Comparison of ENCODE assay signal across 40 cellular contexts in the genomic region with DNA sequence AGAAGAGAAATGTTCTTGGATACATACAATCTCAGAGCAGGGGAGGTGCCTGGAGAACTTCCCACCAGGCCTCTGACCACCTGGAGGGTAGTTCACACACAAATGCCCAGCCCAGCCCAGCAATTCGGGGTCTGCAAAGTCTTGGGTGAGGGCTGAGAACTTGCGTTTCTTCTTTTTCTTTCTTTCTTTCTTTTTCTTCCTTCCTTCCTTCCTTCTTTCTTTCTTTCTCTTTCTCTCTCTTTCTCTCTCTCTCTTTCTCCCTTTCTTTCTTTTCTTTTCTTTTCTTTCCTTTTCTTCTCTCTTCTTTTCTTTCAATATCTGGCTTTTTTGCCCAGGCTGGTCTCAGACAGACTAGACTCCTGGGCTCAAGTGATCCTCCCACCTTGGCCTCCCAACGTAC. TPM values are rescaled to one million over a fixed set of nuclear protein-coding genes. Genes with fewer than 3 reads are reported as not detected.
"Had no signal": no experiment of that assay in that cellular context is flagged by ENCODE, and none has a peak within 500 bp of the region (broad histone marks: within the 10 kb centered on the region; RNA-seq: fewer than 3 reads in every experiment).

No MANE protein-coding gene starts in this region.

- H3K4me3 ChIP-seq: ascending aorta, cardiac muscle cell had no signal

- DNase-seq: activated B cell treated with CpG ODN at 0.5 μM for 24 hours; activated CD4-positive, alpha-beta memory T cell treated with anti-CD3 and anti-CD28 coated beads for 36 hours; activated CD4-positive, alpha-beta T cell treated with anti-CD3 and anti-CD28 coated beads for 4 hours; activated CD4-positive, alpha-beta T cell treated with anti-CD3 and anti-CD28 coated beads, Interleukin-2, amount 10 ng/mL, durations not matched to agents 24 days and 14 days; activated CD4-positive, alpha-beta T cell treated with anti-CD3 and anti-CD28 coated beads, Interleukin-2, amount 50 U/mL, for 1 hour; activated CD4-positive, alpha-beta T cell treated with anti-CD3 and anti-CD28 coated beads, Interleukin-2, amount 50 U/mL, for 4 hours; activated CD4-positive, CD25-positive, alpha-beta regulatory T cell treated with anti-CD3 and anti-CD28 coated beads, Interleukin-2, amount 50 U/mL, for 72 hours; activated CD8-positive, alpha-beta T cell treated with anti-CD3 and anti-CD28 coated beads for 36 hours; activated effector memory CD4-positive, alpha-beta T cell treated with Interleukin-2 at 50 U/mL for 16 hours; activated gamma-delta T cell; activated naive CD4-positive, alpha-beta T cell treated with anti-CD3 and anti-CD28 coated beads, Interleukin-2, amount 10 ng/mL, durations not matched to agents 7 days and 5 days; activated naive CD4-positive, alpha-beta T cell treated with Interleukin-2 at 50 U/mL for 16 hours; activated naive CD8-positive, alpha-beta T cell treated with anti-CD3 and anti-CD28 coated beads, Interleukin-2, amount 10 ng/mL, durations not matched to agents 7 days and 5 days; activated naive CD8-positive, alpha-beta T cell treated with anti-CD3 and anti-CD28 coated beads, Interleukin-2, amount 50 U/mL, for 24 hours; activated T-cell treated with anti-CD3 and anti-CD28 coated beads for 4 hours; activated T-cell treated with anti-CD3 and anti-CD28 coated beads, Interleukin-2, amount 50 U/mL, for 1 hour; activated T-cell treated with anti-CD3 and anti-CD28 coated beads, Interleukin-2, amount 50 U/mL, for 4 hours; activated T-cell treated with anti-CD3 and anti-CD28 coated beads, Interleukin-2, amount 50 U/mL, for 72 hours; amygdala; anterior cingulate cortex; caudate nucleus; cerebellar nuclear complex; T-helper 1 cell; T-helper 2 cell; T-helper 9 cell had no signal

- H3K9me3 Mint-ChIP-seq: activated B cell treated with CpG ODN at 0.5 μM for 24 hours; activated CD4-positive, alpha-beta T cell treated with anti-CD3 and anti-CD28 coated beads, Interleukin-2, amount 10 ng/mL, durations not matched to agents 24 days and 14 days; activated CD8-positive, alpha-beta T cell treated with anti-CD3 and anti-CD28 coated beads for 36 hours; activated naive CD4-positive, alpha-beta T cell treated with anti-CD3 and anti-CD28 coated beads, Interleukin-2, amount 10 ng/mL, durations not matched to agents 7 days and 5 days; activated T-cell treated with anti-CD3 and anti-CD28 coated beads, Interleukin-2, amount 50 U/mL, for 72 hours; activated T-helper 1 cell treated with anti-CD3 and anti-CD28 coated beads, Interleukin-12 subunit alpha, Interleukin-12 subunit beta, Interleukin-2, Interleukin-4 antibody, amounts not matched to agents 30 ng/mL and 10 ng/mL and 1 ng/mL, durations not matched to agents 14 hours and 24 hours and 36 hours; activated T-helper 2 cell treated with anti-CD3 and anti-CD28 coated beads, Interferon-gamma antibody, Interleukin-2, Interleukin-4, amounts not matched to agents 10 μg/mL and 5 μg/mL and 100 μg/mL, durations not matched to agents 14 hours and 24 hours and 36 hours; T-helper 2 cell treated with Interferon-gamma antibody and Interleukin-4, amounts not matched to agents 5 μg/mL and 100 μg/mL, for 36 hours had no signal

- H3K4me1 Mint-ChIP-seq: activated B cell treated with CpG ODN at 0.5 μM for 24 hours; activated CD4-positive, alpha-beta T cell treated with anti-CD3 and anti-CD28 coated beads, Interleukin-2, amount 10 ng/mL, durations not matched to agents 24 days and 14 days; activated naive CD4-positive, alpha-beta T cell treated with anti-CD3 and anti-CD28 coated beads, Interleukin-2, amount 10 ng/mL, durations not matched to agents 7 days and 5 days; activated naive CD4-positive, alpha-beta T cell treated with anti-CD3 and anti-CD28 coated beads, Interleukin-2, amount 50 U/mL, for 24 hours; activated naive CD8-positive, alpha-beta T cell treated with anti-CD3 and anti-CD28 coated beads, Interleukin-2, amount 50 U/mL, for 24 hours; brain; central memory CD8-positive, alpha-beta T cell had no signal

- H3K4me3 Mint-ChIP-seq: activated B cell treated with CpG ODN at 0.5 μM for 24 hours; activated CD4-positive, alpha-beta memory T cell treated with anti-CD3 and anti-CD28 coated beads for 36 hours; activated CD4-positive, alpha-beta T cell treated with anti-CD3 and anti-CD28 coated beads, Interleukin-2, amount 10 ng/mL, durations not matched to agents 24 days and 14 days; activated CD8-positive, alpha-beta T cell treated with anti-CD3 and anti-CD28 coated beads for 36 hours; activated naive CD4-positive, alpha-beta T cell treated with anti-CD3 and anti-CD28 coated beads, Interleukin-2, amount 10 ng/mL, durations not matched to agents 7 days and 5 days; activated naive CD4-positive, alpha-beta T cell treated with anti-CD3 and anti-CD28 coated beads, Interleukin-2, amount 50 U/mL, for 24 hours; activated naive CD8-positive, alpha-beta T cell; activated naive CD8-positive, alpha-beta T cell treated with anti-CD3 and anti-CD28 coated beads, Interleukin-2, amount 10 ng/mL, durations not matched to agents 7 days and 5 days; activated naive CD8-positive, alpha-beta T cell treated with anti-CD3 and anti-CD28 coated beads, Interleukin-2, amount 50 U/mL, for 24 hours; activated T-cell treated with anti-CD3 and anti-CD28 coated beads, Interleukin-2, amount 50 U/mL, for 4 hours; activated T-cell treated with anti-CD3 and anti-CD28 coated beads, Interleukin-2, amount 50 U/mL, for 72 hours; activated T-helper 1 cell treated with anti-CD3 and anti-CD28 coated beads, Interleukin-12 subunit alpha, Interleukin-12 subunit beta, Interleukin-2, Interleukin-4 antibody, amounts not matched to agents 30 ng/mL and 10 ng/mL and 1 ng/mL, durations not matched to agents 14 hours and 24 hours and 36 hours; brain; central memory CD8-positive, alpha-beta T cell; T-helper 1 cell treated with Interleukin-12 subunit alpha and Interleukin-12 subunit beta and Interleukin-4 antibody, amounts not matched to agents 30 μg/mL and 1 μg/mL, for 36 hours; T-helper 2 cell treated with Interferon-gamma antibody and Interleukin-4, amounts not matched to agents 5 μg/mL and 100 μg/mL, for 36 hours had no signal

- H3K9me3 ChIP-seq: ascending aorta had no signal

- H3K36me3 ChIP-seq: cardiac muscle cell had no signal

- H3K27ac Mint-ChIP-seq: activated B cell treated with CpG ODN at 0.5 μM for 24 hours; activated CD4-positive, alpha-beta memory T cell treated with anti-CD3 and anti-CD28 coated beads for 36 hours; activated CD4-positive, alpha-beta T cell treated with anti-CD3 and anti-CD28 coated beads, Interleukin-2, amount 10 ng/mL, durations not matched to agents 24 days and 14 days; activated CD8-positive, alpha-beta T cell treated with anti-CD3 and anti-CD28 coated beads for 36 hours; activated naive CD4-positive, alpha-beta T cell treated with anti-CD3 and anti-CD28 coated beads, Interleukin-2, amount 10 ng/mL, durations not matched to agents 7 days and 5 days; activated naive CD4-positive, alpha-beta T cell treated with anti-CD3 and anti-CD28 coated beads, Interleukin-2, amount 50 U/mL, for 24 hours; activated naive CD8-positive, alpha-beta T cell; activated naive CD8-positive, alpha-beta T cell treated with anti-CD3 and anti-CD28 coated beads, Interleukin-2, amount 10 ng/mL, durations not matched to agents 7 days and 5 days; activated naive CD8-positive, alpha-beta T cell treated with anti-CD3 and anti-CD28 coated beads, Interleukin-2, amount 50 U/mL, for 24 hours; activated T-cell treated with anti-CD3 and anti-CD28 coated beads, Interleukin-2, amount 50 U/mL, for 72 hours; activated T-helper 1 cell treated with anti-CD3 and anti-CD28 coated beads, Interleukin-12 subunit alpha, Interleukin-12 subunit beta, Interleukin-2, Interleukin-4 antibody, amounts not matched to agents 30 ng/mL and 10 ng/mL and 1 ng/mL, durations not matched to agents 14 hours and 24 hours and 36 hours; activated T-helper 2 cell treated with anti-CD3 and anti-CD28 coated beads, Interferon-gamma antibody, Interleukin-2, Interleukin-4, amounts not matched to agents 10 μg/mL and 5 μg/mL and 100 μg/mL, durations not matched to agents 14 hours and 24 hours and 36 hours; T-helper 1 cell treated with Interleukin-12 subunit alpha and Interleukin-12 subunit beta and Interleukin-4 antibody, amounts not matched to agents 30 μg/mL and 1 μg/mL, for 36 hours; T-helper 2 cell treated with Interferon-gamma antibody and Interleukin-4, amounts not matched to agents 5 μg/mL and 100 μg/mL, for 36 hours had no signal

- H3K36me3 Mint-ChIP-seq: activated naive CD4-positive, alpha-beta T cell treated with anti-CD3 and anti-CD28 coated beads, Interleukin-2, amount 10 ng/mL, durations not matched to agents 7 days and 5 days; activated naive CD4-positive, alpha-beta T cell treated with anti-CD3 and anti-CD28 coated beads, Interleukin-2, amount 50 U/mL, for 24 hours; activated naive CD8-positive, alpha-beta T cell; activated naive CD8-positive, alpha-beta T cell treated with anti-CD3 and anti-CD28 coated beads, Interleukin-2, amount 10 ng/mL, durations not matched to agents 7 days and 5 days; brain had no signal

- FAIRE-seq: bronchial epithelial cell, TTC549 had no signal

- H3K4me1 ChIP-seq: ascending aorta had no signal

- H3K27me3 Mint-ChIP-seq: activated CD8-positive, alpha-beta T cell treated with anti-CD3 and anti-CD28 coated beads for 36 hours; activated naive CD8-positive, alpha-beta T cell; activated naive CD8-positive, alpha-beta T cell treated with anti-CD3 and anti-CD28 coated beads, Interleukin-2, amount 50 U/mL, for 24 hours had no signal

- ATAC-seq: activated CD8-positive, alpha-beta T cell treated with anti-CD3 and anti-CD28 coated beads for 36 hours; activated naive CD8-positive, alpha-beta T cell treated with anti-CD3 and anti-CD28 coated beads, Interleukin-2, amount 50 U/mL, for 24 hours; activated T-cell treated with anti-CD3 and anti-CD28 coated beads, Interleukin-2, amount 50 U/mL, for 4 hours; activated T-cell treated with anti-CD3 and anti-CD28 coated beads, Interleukin-2, amount 50 U/mL, for 72 hours had no signal

- H3K27me3 ChIP-seq: ascending aorta, cardiac muscle cell had no signal

- H3K27ac ChIP-seq: ascending aorta, cardiac muscle cell, VCaP had no signal

RNA-seq across cellular contexts. Expression of gene NPC1L1, which starts 22.4 kb away (rescaled TPM):
- total RNA-seq: activated B cell treated with CpG ODN at 0.5 μM for 24 hours; activated CD4-positive, alpha-beta T cell treated with anti-CD3 and anti-CD28 coated beads, Interleukin-2, amount 10 ng/mL, durations not matched to agents 24 days and 14 days; activated CD8-positive, alpha-beta memory T cell treated with anti-CD3 and anti-CD28 coated beads for 36 hours; activated T-helper 1 cell treated with anti-CD3 and anti-CD28 coated beads, Interleukin-12 subunit alpha, Interleukin-12 subunit beta, Interleukin-2, Interleukin-4 antibody, amounts not matched to agents 30 ng/mL and 10 ng/mL and 1 ng/mL, durations not matched to agents 14 hours and 24 hours and 36 hours; activated T-helper 2 cell treated with anti-CD3 and anti-CD28 coated beads, Interferon-gamma antibody, Interleukin-2, Interleukin-4, amounts not matched to agents 10 μg/mL and 5 μg/mL and 100 μg/mL, durations not matched to agents 14 hours and 24 hours and 36 hours; ascending aorta; cardiac muscle cell; chondrocyte had no signal
- polyA plus RNA-seq: cardiac muscle cell had no signal
